ENCODE assay signal across 22 cellular contexts in genomic region chr2:160005908-160006307, GRCh38. TPM values are rescaled to one million over a fixed set of nuclear protein-coding genes. Genes with fewer than 3 reads are reported as not detected.
"Had no signal": no experiment of that assay in that cellular context is flagged by ENCODE, and none has a peak within 500 bp of the region (broad histone marks: within the 10 kb centered on the region; RNA-seq: fewer than 3 reads in every experiment).

No MANE protein-coding gene starts in this region.

- H3K4me3 ChIP-seq: cardiac muscle cell, esophagus squamous epithelium, gastroesophageal sphincter, heart left ventricle, spleen, testis, vagina had no signal

- H3K4me1 ChIP-seq: esophagus squamous epithelium, spleen, testis, vagina had no signal

- ATAC-seq: activated naive CD8-positive, alpha-beta T cell treated with anti-CD3 and anti-CD28 coated beads, Interleukin-2, amount 50 U/mL, for 24 hours; gastroesophageal sphincter; natural killer cell had no signal

- H3K9me3 ChIP-seq: esophagus squamous epithelium, gastroesophageal sphincter, heart left ventricle, spleen, testis, vagina had no signal

- H3K36me3 ChIP-seq: cardiac muscle cell, spleen had no signal

- DNase-seq: activated CD4-positive, alpha-beta T cell treated with anti-CD3 and anti-CD28 coated beads for 4 hours; activated CD4-positive, alpha-beta T cell treated with anti-CD3 and anti-CD28 coated beads, Interleukin-2, amount 50 U/mL, for 48 hours; activated CD4-positive, CD25-positive, alpha-beta regulatory T cell; activated CD8-positive, alpha-beta memory T cell treated with anti-CD3 and anti-CD28 coated beads, Interleukin-2, amount 50 U/mL, for 48 hours; activated naive CD4-positive, alpha-beta T cell treated with anti-CD3 and anti-CD28 coated beads, Interleukin-2, amount 10 ng/mL, durations not matched to agents 7 days and 5 days; activated naive CD8-positive, alpha-beta T cell treated with anti-CD3 and anti-CD28 coated beads, Interleukin-2, amount 50 U/mL, for 24 hours; activated T-cell treated with anti-CD3 and anti-CD28 coated beads, Interleukin-2, amount 50 U/mL, for 48 hours; cortex of kidney; endodermal cell; esophagus squamous epithelium; heart left ventricle; midbrain; natural killer cell; retina; spleen; stimulated activated CD4-positive, alpha-beta T cell treated with anti-CD3 and anti-CD28 coated beads, Interleukin-4, amount 100 ng/mL, for 1 hour; stimulated activated naive CD4-positive, alpha-beta T cell had no signal

- H3K27me3 ChIP-seq: cardiac muscle cell, esophagus squamous epithelium, gastroesophageal sphincter, heart left ventricle, spleen, testis, vagina had no signal

- H3K27ac ChIP-seq: cardiac muscle cell, esophagus squamous epithelium, gastroesophageal sphincter, heart left ventricle, spleen, testis, vagina had no signal

RNA-seq across cellular contexts. Expression of gene PLA2R1, which starts 56.5 kb away (rescaled TPM):
- total RNA-seq: activated CD8-positive, alpha-beta memory T cell treated with anti-CD3 and anti-CD28 coated beads for 36 hours; natural killer cell had no signal
